In genomic region chr3:16890605-16891333, GRCh38 we compare ENCODE assay signal across 1 cellular context.
TF ChIP-seq lines count a peak whose summit lies in the region.

No MANE protein-coding gene starts in this region.

TF ChIP-seq in GM23338, 12 proteins besides CTCF, POLR2A, EP300 and RAD21:
- TF ChIP-seq ZNF331 (CRISPR knock-in tag; IDR thresholded peaks at IDR 0.05; ENCODE audit: low read depth), result no peak
- TF ChIP-seq EZH2 (IDR thresholded peaks at IDR 0.05; ENCODE audit: low read depth, unreplicated experiment), result no peak
- no peak for TF ChIP-seq NANOG (IDR thresholded peaks at IDR 0.05; ENCODE audit: borderline replicate concordance)
